In the genomic region with DNA sequence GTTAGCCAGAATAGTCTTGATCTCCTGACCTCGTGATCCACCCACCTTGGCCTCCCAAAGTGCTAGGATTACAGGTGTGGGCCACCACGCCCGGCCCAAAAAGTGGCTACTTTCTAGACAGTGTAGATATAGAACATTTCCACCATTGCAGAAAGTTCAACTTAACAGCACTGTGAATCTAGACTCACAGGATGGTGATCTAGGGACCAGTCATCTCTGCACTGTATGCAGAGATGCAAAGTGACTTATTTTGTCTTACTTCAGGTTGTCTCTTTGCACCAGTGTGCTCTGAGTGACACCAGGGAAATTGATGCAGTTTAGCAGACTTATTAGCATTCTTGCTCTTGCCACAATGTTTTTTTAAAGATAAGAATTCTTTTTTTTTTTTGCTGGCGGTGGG, we compare ENCODE assay signal across 2 cellular contexts.
TF ChIP-seq lines count a peak whose summit lies in the region.

No MANE protein-coding gene starts in this region.

TF ChIP-seq in HEK293, 187 proteins besides CTCF, POLR2A, EP300 and RAD21 (continues in another document):
- peak; percentile 47; the same call in 1 of the 2 replicates for TF ChIP-seq ZXDB (tag by site-specific recombination; IDR thresholded peaks at IDR 0.05)
- TF ChIP-seq ZNF169 (tag by site-specific recombination; IDR thresholded peaks at IDR 0.05), result no peak
- no peak for TF ChIP-seq ZNF629 (tag by site-specific recombination; IDR thresholded peaks at IDR 0.05)
- TF ChIP-seq ZNF155 (tag by site-specific recombination; IDR thresholded peaks at IDR 0.05), result no peak
- TF ChIP-seq, protein P1, sequence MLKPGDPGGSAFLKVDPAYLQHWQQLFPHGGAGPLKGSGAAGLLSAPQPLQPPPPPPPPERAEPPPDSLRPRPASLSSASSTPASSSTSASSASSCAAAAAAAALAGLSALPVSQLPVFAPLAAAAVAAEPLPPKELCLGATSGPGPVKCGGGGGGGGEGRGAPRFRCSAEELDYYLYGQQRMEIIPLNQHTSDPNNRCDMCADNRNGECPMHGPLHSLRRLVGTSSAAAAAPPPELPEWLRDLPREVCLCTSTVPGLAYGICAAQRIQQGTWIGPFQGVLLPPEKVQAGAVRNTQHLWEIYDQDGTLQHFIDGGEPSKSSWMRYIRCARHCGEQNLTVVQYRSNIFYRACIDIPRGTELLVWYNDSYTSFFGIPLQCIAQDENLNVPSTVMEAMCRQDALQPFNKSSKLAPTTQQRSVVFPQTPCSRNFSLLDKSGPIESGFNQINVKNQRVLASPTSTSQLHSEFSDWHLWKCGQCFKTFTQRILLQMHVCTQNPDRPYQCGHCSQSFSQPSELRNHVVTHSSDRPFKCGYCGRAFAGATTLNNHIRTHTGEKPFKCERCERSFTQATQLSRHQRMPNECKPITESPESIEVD (tag by site-specific recombination; IDR thresholded peaks at IDR 0.05), result peak; percentile 37
- no peak for TF ChIP-seq ZNF558 (tag by site-specific recombination; IDR thresholded peaks at IDR 0.05)
- 0 out of 2 replicates have a peak, but pooled peaks have one; percentile 29 for TF ChIP-seq ZNF843 (tag by site-specific recombination; IDR thresholded peaks at IDR 0.05)
- TF ChIP-seq, protein P2, sequence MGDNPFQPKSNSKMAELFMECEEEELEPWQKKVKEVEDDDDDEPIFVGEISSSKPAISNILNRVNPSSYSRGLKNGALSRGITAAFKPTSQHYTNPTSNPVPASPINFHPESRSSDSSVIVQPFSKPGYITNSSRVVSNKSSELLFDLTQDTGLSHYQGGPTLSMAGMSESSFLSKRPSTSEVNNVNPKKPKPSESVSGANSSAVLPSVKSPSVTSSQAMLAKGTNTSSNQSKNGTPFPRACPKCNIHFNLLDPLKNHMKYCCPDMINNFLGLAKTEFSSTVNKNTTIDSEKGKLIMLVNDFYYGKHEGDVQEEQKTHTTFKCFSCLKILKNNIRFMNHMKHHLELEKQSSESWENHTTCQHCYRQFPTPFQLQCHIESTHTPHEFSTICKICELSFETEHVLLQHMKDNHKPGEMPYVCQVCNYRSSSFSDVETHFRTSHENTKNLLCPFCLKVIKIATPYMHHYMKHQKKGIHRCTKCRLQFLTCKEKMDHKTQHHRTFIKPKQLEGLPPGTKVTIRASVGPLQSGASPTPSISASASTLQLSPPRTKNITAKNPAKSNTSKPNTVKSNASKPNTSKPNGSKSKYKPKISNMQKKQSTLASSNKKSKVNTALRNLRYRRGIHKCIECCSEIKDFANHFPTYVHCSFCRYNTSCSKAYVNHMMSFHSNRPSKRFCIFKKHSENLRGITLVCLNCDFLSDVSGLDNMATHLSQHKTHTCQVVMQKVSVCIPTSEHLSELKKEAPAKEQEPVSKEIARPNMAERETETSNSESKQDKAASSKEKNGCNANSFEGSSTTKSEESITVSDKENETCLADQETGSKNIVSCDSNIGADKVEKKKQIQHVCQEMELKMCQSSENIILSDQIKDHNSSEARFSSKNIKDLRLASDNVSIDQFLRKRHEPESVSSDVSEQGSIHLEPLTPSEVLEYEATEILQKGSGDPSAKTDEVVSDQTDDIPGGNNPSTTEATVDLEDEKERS (tag by site-specific recombination; IDR thresholded peaks at IDR 0.05), result no peak
- TF ChIP-seq ZNF157 (tag by site-specific recombination; IDR thresholded peaks at IDR 0.05), result no peak
- no peak for TF ChIP-seq ZNF138 (tag by site-specific recombination; IDR thresholded peaks at IDR 0.05; ENCODE audit: borderline replicate concordance)
- TF ChIP-seq ZFP41 (tag by site-specific recombination; IDR thresholded peaks at IDR 0.05; ENCODE audit: borderline replicate concordance), result no peak
- peak; percentile 62; the same call in 1 of the 2 replicates for TF ChIP-seq ZBTB17 (tag by site-specific recombination; IDR thresholded peaks at IDR 0.05)
- TF ChIP-seq, protein P3, sequence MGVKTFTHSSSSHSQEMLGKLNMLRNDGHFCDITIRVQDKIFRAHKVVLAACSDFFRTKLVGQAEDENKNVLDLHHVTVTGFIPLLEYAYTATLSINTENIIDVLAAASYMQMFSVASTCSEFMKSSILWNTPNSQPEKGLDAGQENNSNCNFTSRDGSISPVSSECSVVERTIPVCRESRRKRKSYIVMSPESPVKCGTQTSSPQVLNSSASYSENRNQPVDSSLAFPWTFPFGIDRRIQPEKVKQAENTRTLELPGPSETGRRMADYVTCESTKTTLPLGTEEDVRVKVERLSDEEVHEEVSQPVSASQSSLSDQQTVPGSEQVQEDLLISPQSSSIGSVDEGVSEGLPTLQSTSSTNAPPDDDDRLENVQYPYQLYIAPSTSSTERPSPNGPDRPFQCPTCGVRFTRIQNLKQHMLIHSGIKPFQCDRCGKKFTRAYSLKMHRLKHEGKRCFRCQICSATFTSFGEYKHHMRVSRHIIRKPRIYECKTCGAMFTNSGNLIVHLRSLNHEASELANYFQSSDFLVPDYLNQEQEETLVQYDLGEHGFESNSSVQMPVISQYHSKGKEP (tag by site-specific recombination; IDR thresholded peaks at IDR 0.05), result peak; percentile 83
- TF ChIP-seq ZIC2 (tag by site-specific recombination; IDR thresholded peaks at IDR 0.05), result no peak
- no peak for TF ChIP-seq GLI2 (tag by site-specific recombination; IDR thresholded peaks at IDR 0.05; ENCODE audit: borderline replicate concordance, low read depth)
- TF ChIP-seq, protein P4, sequence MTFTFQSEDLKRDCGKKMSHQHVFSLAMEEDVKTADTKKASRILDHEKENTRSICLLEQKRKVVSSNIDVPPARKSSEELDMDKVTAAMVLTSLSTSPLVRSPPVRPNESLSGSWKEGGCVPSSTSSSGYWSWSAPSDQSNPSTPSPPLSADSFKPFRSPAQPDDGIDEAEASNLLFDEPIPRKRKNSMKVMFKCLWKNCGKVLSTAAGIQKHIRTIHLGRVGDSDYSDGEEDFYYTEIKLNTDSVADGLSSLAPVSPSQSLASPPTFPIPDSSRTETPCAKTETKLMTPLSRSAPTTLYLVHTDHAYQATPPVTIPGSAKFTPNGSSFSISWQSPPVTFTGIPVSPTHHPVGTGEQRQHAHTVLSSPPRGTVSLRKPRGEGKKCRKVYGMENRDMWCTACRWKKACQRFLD (tag by site-specific recombination; IDR thresholded peaks at IDR 0.05), result no peak
- no peak for TF ChIP-seq ZBTB48 (tag by site-specific recombination; IDR thresholded peaks at IDR 0.05)
- TF ChIP-seq, protein P5, sequence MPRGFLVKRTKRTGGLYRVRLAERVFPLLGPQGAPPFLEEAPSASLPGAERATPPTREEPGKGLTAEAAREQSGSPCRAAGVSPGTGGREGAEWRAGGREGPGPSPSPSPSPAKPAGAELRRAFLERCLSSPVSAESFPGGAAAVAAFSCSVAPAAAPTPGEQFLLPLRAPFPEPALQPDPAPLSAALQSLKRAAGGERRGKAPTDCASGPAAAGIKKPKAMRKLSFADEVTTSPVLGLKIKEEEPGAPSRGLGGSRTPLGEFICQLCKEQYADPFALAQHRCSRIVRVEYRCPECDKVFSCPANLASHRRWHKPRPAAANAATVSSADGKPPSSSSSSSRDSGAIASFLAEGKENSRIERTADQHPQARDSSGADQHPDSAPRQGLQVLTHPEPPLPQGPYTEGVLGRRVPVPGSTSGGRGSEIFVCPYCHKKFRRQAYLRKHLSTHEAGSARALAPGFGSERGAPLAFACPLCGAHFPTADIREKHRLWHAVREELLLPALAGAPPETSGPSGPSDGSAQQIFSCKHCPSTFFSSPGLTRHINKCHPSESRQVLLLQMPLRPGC (tag by site-specific recombination; IDR thresholded peaks at IDR 0.05), result no peak
- TF ChIP-seq ZNF132 (tag by site-specific recombination; IDR thresholded peaks at IDR 0.05; ENCODE audit: borderline replicate concordance), result no peak
- no peak for TF ChIP-seq ZNF560 (tag by site-specific recombination; IDR thresholded peaks at IDR 0.05; ENCODE audit: borderline replicate concordance)
- no peak for TF ChIP-seq ZNF2 (tag by site-specific recombination; IDR thresholded peaks at IDR 0.05)

TF ChIP-seq in K562, 482 proteins besides CTCF, POLR2A, EP300 and RAD21:
- no peak for TF ChIP-seq MBD2 (IDR thresholded peaks at IDR 0.05; ENCODE audit: borderline replicate concordance, low read depth)
- TF ChIP-seq, protein P6, sequence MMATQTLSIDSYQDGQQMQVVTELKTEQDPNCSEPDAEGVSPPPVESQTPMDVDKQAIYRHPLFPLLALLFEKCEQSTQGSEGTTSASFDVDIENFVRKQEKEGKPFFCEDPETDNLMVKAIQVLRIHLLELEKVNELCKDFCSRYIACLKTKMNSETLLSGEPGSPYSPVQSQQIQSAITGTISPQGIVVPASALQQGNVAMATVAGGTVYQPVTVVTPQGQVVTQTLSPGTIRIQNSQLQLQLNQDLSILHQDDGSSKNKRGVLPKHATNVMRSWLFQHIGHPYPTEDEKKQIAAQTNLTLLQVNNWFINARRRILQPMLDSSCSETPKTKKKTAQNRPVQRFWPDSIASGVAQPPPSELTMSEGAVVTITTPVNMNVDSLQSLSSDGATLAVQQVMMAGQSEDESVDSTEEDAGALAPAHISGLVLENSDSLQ (IDR thresholded peaks at IDR 0.05), result peak; percentile 45
